Comparison of ENCODE assay signal across 30 cellular contexts in the genomic region with DNA sequence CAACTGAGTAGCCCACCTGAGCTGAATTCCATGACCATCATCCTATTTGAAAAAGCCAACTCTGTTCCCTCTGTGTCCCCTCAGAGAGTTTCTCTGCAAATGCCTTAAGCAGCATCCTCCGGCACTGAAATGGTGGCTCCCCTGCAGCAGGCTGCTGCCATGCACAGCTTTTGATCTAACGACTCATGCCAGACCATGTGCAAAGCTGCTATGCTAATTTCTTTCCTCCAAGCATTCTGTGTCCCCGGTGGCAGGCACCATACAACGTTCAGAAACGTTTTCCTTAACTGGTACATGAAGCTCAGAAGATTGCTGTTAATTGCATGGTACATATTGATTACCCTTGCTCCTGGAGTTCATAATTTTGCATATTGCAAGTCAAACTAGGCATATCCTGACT.
"Had no signal": no experiment of that assay in that cellular context is flagged by ENCODE, and none has a peak within 500 bp of the region (broad histone marks: within the 10 kb centered on the region; RNA-seq: fewer than 3 reads in every experiment).

No MANE protein-coding gene starts in this region.

- H3K4me3 ChIP-seq: hepatocyte, stomach, suprapubic skin, tibial nerve, uterus had no signal

- H3K27ac Mint-ChIP-seq: activated naive CD4-positive, alpha-beta T cell treated with anti-CD3 and anti-CD28 coated beads, Interleukin-2, amount 50 U/mL, for 24 hours; dendritic cell treated with granulocyte-macrophage colony-stimulating factor and Interleukin-4, amounts not matched to agents 40 ng/mL and 50 ng/mL, for 4 days; immature natural killer cell; natural killer cell; stimulated activated memory B cell treated with anti-CD40 and anti-IgM and Interleukin-4, amounts not matched to agents 10 μg/mL and 1 μg/mL and 100 μg/mL, for 72 hours had no signal

- H3K36me3 Mint-ChIP-seq: activated naive CD4-positive, alpha-beta T cell treated with anti-CD3 and anti-CD28 coated beads, Interleukin-2, amount 50 U/mL, for 24 hours; immature natural killer cell; natural killer cell; stimulated activated memory B cell treated with anti-CD40 and anti-IgM and Interleukin-4, amounts not matched to agents 10 μg/mL and 1 μg/mL and 100 μg/mL, for 72 hours had no signal

- H3K36me3 ChIP-seq: brain microvascular endothelial cell, stomach, suprapubic skin, tibial nerve, uterus, WERI-Rb-1 had no signal

- H3K4me2 ChIP-seq: hepatocyte had no signal

- H3K4me1 ChIP-seq: foreskin keratinocyte, stomach, suprapubic skin, tibial nerve, uterus had no signal

- FAIRE-seq: small intestine, TTC549 had no signal

- H3K27me3 ChIP-seq: brain microvascular endothelial cell, foreskin keratinocyte, hepatocyte, stomach, suprapubic skin, tibial nerve, uterus had no signal

- H3K27ac ChIP-seq: brain microvascular endothelial cell, foreskin keratinocyte, hepatocyte, stomach, suprapubic skin, tibial nerve, uterus, WERI-Rb-1 had no signal

- H3K4me1 Mint-ChIP-seq: activated naive CD4-positive, alpha-beta T cell treated with anti-CD3 and anti-CD28 coated beads, Interleukin-2, amount 50 U/mL, for 24 hours; immature natural killer cell; natural killer cell; stimulated activated memory B cell treated with anti-CD40 and anti-IgM and Interleukin-4, amounts not matched to agents 10 μg/mL and 1 μg/mL and 100 μg/mL, for 72 hours had no signal

- H3K4me3 Mint-ChIP-seq: activated naive CD4-positive, alpha-beta T cell treated with anti-CD3 and anti-CD28 coated beads, Interleukin-2, amount 50 U/mL, for 24 hours; dendritic cell treated with granulocyte-macrophage colony-stimulating factor and Interleukin-4, amounts not matched to agents 40 ng/mL and 50 ng/mL, for 4 days; immature natural killer cell; natural killer cell; stimulated activated memory B cell treated with anti-CD40 and anti-IgM and Interleukin-4, amounts not matched to agents 10 μg/mL and 1 μg/mL and 100 μg/mL, for 72 hours had no signal

- H3K9me3 ChIP-seq: stomach, suprapubic skin, tibial nerve, uterus had no signal

- H3K9me3 Mint-ChIP-seq: activated naive CD4-positive, alpha-beta T cell treated with anti-CD3 and anti-CD28 coated beads, Interleukin-2, amount 50 U/mL, for 24 hours; dendritic cell treated with granulocyte-macrophage colony-stimulating factor and Interleukin-4, amounts not matched to agents 40 ng/mL and 50 ng/mL, for 4 days; stimulated activated memory B cell treated with anti-CD40 and anti-IgM and Interleukin-4, amounts not matched to agents 10 μg/mL and 1 μg/mL and 100 μg/mL, for 72 hours had no signal

- H2AFZ ChIP-seq: hepatocyte had no signal

- DNase-seq: activated CD4-positive, alpha-beta T cell treated with anti-CD3 and anti-CD28 coated beads for 1 hour; activated CD4-positive, alpha-beta T cell treated with anti-CD3 and anti-CD28 coated beads, Interleukin-2, amount 50 U/mL, for 1 hour; activated gamma-delta T cell treated with Interleukin-2 at 50 U/mL for 16 hours; activated T-cell treated with anti-CD3 and anti-CD28 coated beads, Interleukin-2, amount 50 U/mL, for 1 hour; anterior cingulate cortex; brain microvascular endothelial cell; caudate nucleus; effector CD8-positive, alpha-beta T cell; erythroblast; foreskin keratinocyte; immature natural killer cell; kidney glomerular epithelial cell; left ventricle myocardium superior; mammary epithelial cell; midbrain; natural killer cell; occipital lobe; small intestine; stimulated activated CD4-positive, alpha-beta T cell treated with anti-CD3 and anti-CD28 coated beads, Interleukin-15, amount 100 ng/mL, for 24 hours; stomach; uterus; WERI-Rb-1 had no signal

- ATAC-seq: foreskin keratinocyte; left ventricle myocardium superior; natural killer cell; sciatic nerve; stimulated activated memory B cell treated with anti-CD40 and anti-IgM and Interleukin-4, amounts not matched to agents 10 μg/mL and 1 μg/mL and 100 μg/mL, for 72 hours had no signal

- H3K79me2 ChIP-seq: hepatocyte had no signal
